ENCODE assay signal across 14 cellular contexts in the genomic region with DNA sequence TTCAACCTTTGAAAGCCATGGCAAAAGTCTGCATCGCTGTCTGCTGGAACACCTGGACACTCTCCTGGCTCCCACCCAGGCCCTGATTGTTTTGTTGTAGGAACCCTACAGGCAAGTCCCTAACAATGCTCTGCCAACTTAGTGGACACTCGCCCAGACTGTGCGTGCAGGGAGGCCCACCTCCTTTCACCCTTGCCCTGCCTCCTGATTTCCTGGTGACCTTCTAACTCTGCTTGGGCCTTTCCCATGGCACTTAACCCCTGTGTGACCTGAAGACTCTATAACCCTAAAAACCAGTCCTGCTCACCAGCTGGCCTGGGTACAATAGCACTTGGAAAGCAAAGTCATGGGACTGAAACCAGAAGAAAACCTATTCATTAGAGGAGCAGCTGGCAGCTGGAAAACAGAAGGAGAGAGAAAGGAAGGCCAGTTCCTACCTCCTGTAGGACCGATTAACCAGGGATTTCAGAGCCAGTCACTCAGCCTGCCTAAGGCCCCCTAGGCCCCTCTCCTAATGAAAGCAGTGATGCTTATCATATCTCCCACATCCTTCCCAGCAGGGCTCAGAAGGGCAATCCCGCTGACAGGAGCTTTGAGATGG.
DNase-seq lines count a peak whose midpoint lies in the region; ATAC-seq, FAIRE-seq and TF ChIP-seq lines count a peak whose summit lies in the region.
"Had no signal": no experiment of that assay in that cellular context is flagged by ENCODE, and none has a peak within 500 bp of the region (broad histone marks: within the 10 kb centered on the region; RNA-seq: fewer than 3 reads in every experiment).

No MANE protein-coding gene starts in this region.

- FAIRE-seq in GM12891 (lab: Jason Lieb, UNC), result no peak

- no peak for TF ChIP-seq CTCF in heart right ventricle (IDR thresholded peaks at IDR 0.05)
- TF ChIP-seq CTCF in right atrium auricular region (IDR thresholded peaks at IDR 0.05), result no peak
- TF ChIP-seq CTCF in upper lobe of right lung (IDR thresholded peaks at IDR 0.05), result no peak
- no peak for TF ChIP-seq CTCF in adrenal gland (IDR thresholded peaks at IDR 0.05)

- 47% methylated on average over 5 of the region's 5 CpGs for WGBS in heart right ventricle, 2 donors
- 45 to 64% (median 57%) methylated on average over 4 to 5 of the region's 5 CpGs for WGBS in adrenal gland, 4 donors

- no peaks in the 10 kb centered on the region for H3K9me3 ChIP-seq in heart right ventricle
- no peaks in the 10 kb centered on the region for H3K9me3 ChIP-seq in right atrium auricular region
- H3K9me3 ChIP-seq in upper lobe of right lung, result no peaks in the 10 kb centered on the region
- no peaks in the 10 kb centered on the region for H3K9me3 ChIP-seq in adrenal gland (replicated peaks in 1 of 3)
- H3K9me3 ChIP-seq: upper lobe of left lung had no signal

- in situ Hi-C loops in SK-MEL-5 (cut with HindIII; ENCODE audit: low pct_unique_long_range_greater_than_20kb, low sequenced_read_pairs), result no loop called here

- H3K4me1 ChIP-seq in heart right ventricle, result peaks cover 0 to 13% (median 6%) of the 10 kb centered on the region in 9 donors
- H3K4me1 ChIP-seq in right atrium auricular region, result peaks cover 0 to 5% of the 10 kb centered on the region in 2 donors
- no peaks in the 10 kb centered on the region for H3K4me1 ChIP-seq in upper lobe of right lung
- H3K4me1 ChIP-seq in adrenal gland (replicated peaks in 1 of 2), result no peaks in the 10 kb centered on the region

- ATAC-seq in heart right ventricle (peak in 6 of 8 donors; percentile 29 to 57 (median 50)), left lobe of liver (peak; percentile 29), upper lobe of right lung (peak; percentile 11), GM18861 (IDR thresholded peaks at IDR 0.05; ENCODE audit: unreplicated experiment) (no peak)
- ATAC-seq: activated naive CD4-positive, alpha-beta T cell treated with anti-CD3 and anti-CD28 coated beads, Interleukin-2, amount 50 U/mL, for 72 hours had no signal

- H3K27ac ChIP-seq in heart right ventricle, result peak overlapping the region in 1 of 10 donors; percentile 5
- H3K27ac ChIP-seq in right atrium auricular region, result no peak overlapping the region
- H3K27ac ChIP-seq in upper lobe of right lung, result no peak overlapping the region
- no peak overlapping the region for H3K27ac ChIP-seq in adrenal gland
- H3K27ac ChIP-seq: coronary artery had no signal

- intact Hi-C loops in heart right ventricle (cut with DNase I), result no loop called here
- intact Hi-C loops in upper lobe of right lung (cut with DNase I), result no loop called here
- intact Hi-C loops in adrenal gland (cut with DNase I), result no loop called here

- H3K4me3 ChIP-seq in heart right ventricle (no peak overlapping the region), right atrium auricular region (no peak overlapping the region), upper lobe of right lung (no peak overlapping the region), adrenal gland (no peak overlapping the region)
- H3K4me3 ChIP-seq: coronary artery, upper lobe of left lung had no signal

- no peak for DNase-seq in heart right ventricle
- no peak for DNase-seq in right atrium auricular region (ENCODE audit: low spot score)
- DNase-seq in SK-MEL-5 (ENCODE audit: low read depth, low spot score), result peak; percentile 85
- no peak for DNase-seq in left lobe of liver (ENCODE audit: low spot score)
- no peak for DNase-seq in upper lobe of right lung
- DNase-seq in adrenal gland, result no peak
- no peak for DNase-seq in GM12891 (ENCODE audit: insufficient read length, low spot score)
- DNase-seq: GF-D8, Karpas-422, T-helper 9 cell, upper lobe of left lung had no signal

- H3K27me3 ChIP-seq in heart right ventricle, result no peaks in the 10 kb centered on the region
- H3K27me3 ChIP-seq in right atrium auricular region, result no peaks in the 10 kb centered on the region
- H3K27me3 ChIP-seq in upper lobe of right lung, result no peaks in the 10 kb centered on the region
- H3K27me3 ChIP-seq in adrenal gland, result no peaks in the 10 kb centered on the region
- H3K27me3 ChIP-seq: upper lobe of left lung had no signal

- H3K36me3 ChIP-seq in heart right ventricle (no peaks in the 10 kb centered on the region), right atrium auricular region (no peaks in the 10 kb centered on the region), upper lobe of right lung (no peaks in the 10 kb centered on the region), adrenal gland (replicated peaks in 1 of 2) (no peaks in the 10 kb centered on the region)
- H3K36me3 ChIP-seq: upper lobe of left lung had no signal

- TF ChIP-seq POLR2A in adrenal gland (IDR thresholded peaks at IDR 0.05), result no peak
- no peak for TF ChIP-seq POLR2A in GM12891 (IDR thresholded peaks at IDR 0.05; ENCODE audit: low read depth, low read length)

TF ChIP-seq in GM12891, 5 proteins besides CTCF, POLR2A, EP300 and RAD21:
- TF ChIP-seq PAX5 (IDR thresholded peaks at IDR 0.05; ENCODE audit: insufficient read depth, low read length, severe bottlenecking) (no peak), TAF1 (IDR thresholded peaks at IDR 0.05; ENCODE audit: low read depth, low read length) (no peak), POU2F2 (IDR thresholded peaks at IDR 0.05; ENCODE audit: low read depth, low read length) (no peak), POLR2AphosphoS5 (IDR thresholded peaks at IDR 0.05; ENCODE audit: low read depth, low read length) (no peak), SPI1 (IDR thresholded peaks at IDR 0.05; ENCODE audit: low read depth, low read length) (no peak)
